In the genomic region with DNA sequence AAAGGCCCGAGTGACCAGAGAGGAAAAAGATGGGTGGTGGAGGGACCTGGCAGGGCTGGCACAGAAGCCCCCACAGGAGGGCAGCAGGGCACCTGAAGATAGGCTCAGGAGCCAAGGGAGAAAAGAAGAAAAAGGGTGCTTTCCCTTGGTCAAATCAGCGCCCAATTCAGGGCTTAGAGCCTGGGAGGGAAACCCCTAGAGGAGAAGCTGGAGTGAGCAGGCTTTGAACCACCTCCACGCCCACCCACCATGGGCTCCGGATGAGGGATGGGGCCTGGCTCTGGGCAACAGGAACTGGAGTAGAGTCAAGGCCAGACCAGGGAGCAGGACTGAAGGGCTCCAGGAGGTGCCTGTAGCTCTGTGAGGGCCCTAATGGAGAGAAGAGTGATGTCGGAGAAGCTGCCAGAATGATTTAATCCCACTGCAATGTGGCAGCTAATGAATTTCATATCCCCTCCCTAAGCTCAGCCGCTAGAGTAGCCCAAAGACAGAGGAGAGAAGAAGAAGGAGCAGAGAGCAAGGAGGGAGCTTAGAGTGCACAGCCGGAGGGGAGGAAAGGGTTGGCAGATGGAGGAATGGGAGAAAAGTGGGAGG, we compare ENCODE assay signal across 13 cellular contexts. TPM values are rescaled to one million over a fixed set of nuclear protein-coding genes. Genes with fewer than 3 reads are reported as not detected.
DNase-seq lines count a peak whose midpoint lies in the region; ATAC-seq and TF ChIP-seq lines count a peak whose summit lies in the region.
"Had no signal": no experiment of that assay in that cellular context is flagged by ENCODE, and none has a peak within 500 bp of the region (broad histone marks: within the 10 kb centered on the region; RNA-seq: fewer than 3 reads in every experiment).

No MANE protein-coding gene starts in this region.

- peak; percentile 77 for DNase-seq in GM23248
- peak; percentile 63 for DNase-seq in WERI-Rb-1
- DNase-seq in left ventricle myocardium superior = no peak
- no peak for DNase-seq in smooth muscle cell (lab: John Stamatoyannopoulos, UW; ENCODE audit: unreplicated experiment)
- DNase-seq in activated T-cell treated with anti-CD3 and anti-CD28 coated beads, Interleukin-2, amount 50 U/mL, for 48 hours = no peak
- no peak for DNase-seq in DMS53 (lab: John Stamatoyannopoulos, UW)
- DNase-seq: activated gamma-delta T cell, foreskin melanocyte, NCI-H1436 had no signal

- in situ Hi-C loops in GM23248 (cut with MboI) = no loop called here

- intact Hi-C loops in left ventricle myocardium superior (cut with micrococcal nuclease) = no loop called here

- no peaks in the 10 kb centered on the region for H3K9me2 ChIP-seq in GM23248 (ENCODE audit: insufficient read depth)

- no peaks in the 10 kb centered on the region for H3K79me2 ChIP-seq in GM23248 (ENCODE audit: insufficient read depth)
- H3K79me2 ChIP-seq in smooth muscle cell (ENCODE audit: low read depth) = no peaks in the 10 kb centered on the region

- H4K20me1 ChIP-seq in GM23248 (ENCODE audit: insufficient read depth) = no peaks in the 10 kb centered on the region
- H4K20me1 ChIP-seq in smooth muscle cell (ENCODE audit: low read depth) = no peaks in the 10 kb centered on the region

- no peaks in the 10 kb centered on the region for H3K9me3 ChIP-seq in GM23248 (ENCODE audit: low read depth)
- H3K9me3 ChIP-seq in WERI-Rb-1 (ENCODE audit: severe bottlenecking) = no peaks in the 10 kb centered on the region
- H3K9me3 ChIP-seq in smooth muscle cell (replicated peaks; ENCODE audit: low read depth) = no peaks in the 10 kb centered on the region
- H3K9me3 ChIP-seq: neutrophil had no signal

- peaks cover 43% of the 10 kb centered on the region for H3K4me1 ChIP-seq in GM23248 (ENCODE audit: insufficient read depth)
- peaks cover 8% of the 10 kb centered on the region for H3K4me1 ChIP-seq in smooth muscle cell (ENCODE audit: low read depth)

- H3K9ac ChIP-seq in GM23248 (peak overlapping the region; percentile 68), smooth muscle cell (ENCODE audit: low read depth) (peak overlapping the region; percentile 37)

- H3K36me3 ChIP-seq in GM23248 (ENCODE audit: low read depth) (no peaks in the 10 kb centered on the region), WERI-Rb-1 (no peaks in the 10 kb centered on the region), smooth muscle cell (ENCODE audit: low read depth) (no peaks in the 10 kb centered on the region)
- H3K36me3 ChIP-seq: neutrophil had no signal

- peak; percentile 58 for ATAC-seq in left ventricle myocardium superior
- ATAC-seq in GM21717 (IDR thresholded peaks at IDR 0.05; ENCODE audit: unreplicated experiment) = no peak
- no peak for ATAC-seq in HG03354 (IDR thresholded peaks at IDR 0.05; ENCODE audit: poor library complexity, severe bottlenecking, unreplicated experiment)

- peak overlapping the region; percentile 47 for H3K4me2 ChIP-seq in GM23248 (ENCODE audit: unreplicated experiment)
- H3K4me2 ChIP-seq in smooth muscle cell = peak overlapping the region; percentile 54

- H2AFZ ChIP-seq in GM23248 (peak overlapping the region; percentile 81), smooth muscle cell (ENCODE audit: low read depth) (peak overlapping the region; percentile 30)

- H3F3A ChIP-seq in GM23248 (ENCODE audit: insufficient read depth) (peaks cover 32% of the 10 kb centered on the region; the same call in 1 of the 2 replicates), smooth muscle cell (ENCODE audit: low read depth) (peaks cover 12% of the 10 kb centered on the region)

- H3K4me3 ChIP-seq in GM23248 (peak overlapping the region; percentile 25), WERI-Rb-1 (ENCODE audit: low read depth, low read length) (no peak overlapping the region), smooth muscle cell (no peak overlapping the region)

- TF ChIP-seq CTCF in WERI-Rb-1 (IDR thresholded peaks at IDR 0.05; ENCODE audit: low read depth, low read length) = peak; percentile 6; the same call in 1 of the 2 replicates
- TF ChIP-seq CTCF in smooth muscle cell (IDR thresholded peaks at IDR 0.05; ENCODE audit: borderline replicate concordance, insufficient read depth, poor library complexity, severe bottlenecking) = no peak

- WGBS in GM23248 (ENCODE audit: low coverage in 1 of 2, low lambda C conversion rate in 2 of 2, missing lambda C conversion rate in 2 of 2), 2 experiments = 12 to 15% methylated on average over 7 of the region's 7 CpGs
- 44% methylated on average over 7 of the region's 7 CpGs for WGBS in smooth muscle cell (ENCODE audit: low lambda C conversion rate)

- H3K27me3 ChIP-seq in GM23248 (replicated peaks; ENCODE audit: insufficient read depth) (no peaks in the 10 kb centered on the region), WERI-Rb-1 (ENCODE audit: insufficient read depth, low read depth, severe bottlenecking) (no peaks in the 10 kb centered on the region), smooth muscle cell (ENCODE audit: low read depth) (no peaks in the 10 kb centered on the region)

- H3K27ac ChIP-seq in GM23248 (peak overlapping the region; percentile 91), WERI-Rb-1 (peak overlapping the region; percentile 0; the same call in 1 of the 2 replicates), smooth muscle cell (ENCODE audit: low read depth) (peak overlapping the region; percentile 91)
- H3K27ac ChIP-seq: neutrophil had no signal

RNA-seq across cellular contexts. Expression of a gene that starts 12.0 kb away (rescaled TPM):
- total RNA-seq in GM23248 (2014; rRNA removed; shearing (Covaris generic)) = under 0.01 and 0.32 TPM in 2 replicates
- polyA plus RNA-seq in GM23248 (2016; fragmentation: Nextera tagmentation; extraction: Ambion mirVana) (1.6 and 1.7 TPM in 2 replicates), smooth muscle cell (1.6 and 2.1 TPM in 2 replicates)
- total RNA-seq in left ventricle myocardium superior (22.5 TPM), smooth muscle cell (0.04 and 0.31 TPM in 2 replicates)
- total RNA-seq: T-helper 1 cell treated with Interleukin-12 subunit alpha and Interleukin-12 subunit beta and Interleukin-4 antibody, amounts not matched to agents 30 ng/mL and 1 ng/mL, for 36 hours had no signal

RNA-seq across cellular contexts. Expression of a gene that starts 30.4 kb away (rescaled TPM):
- not detected in 2 replicates for total RNA-seq in GM23248 (2014; rRNA removed; shearing (Covaris generic))
- polyA plus RNA-seq in GM23248 (2016; fragmentation: Nextera tagmentation; extraction: Ambion mirVana) (not detected in 2 replicates), smooth muscle cell (0.46 TPM in 1 of 2 replicates, not detected in the other)
- total RNA-seq in left ventricle myocardium superior (not detected), smooth muscle cell (not detected in 2 replicates)
- total RNA-seq: T-helper 1 cell treated with Interleukin-12 subunit alpha and Interleukin-12 subunit beta and Interleukin-4 antibody, amounts not matched to agents 30 ng/mL and 1 ng/mL, for 36 hours had no signal

Comparison
In these comparisons a context has a peak if more than half of its experiments do, and no peak if none do; other contexts are left out.
1. DNase-seq: peak in GM23248 (single experiment) and WERI-Rb-1 (single experiment); none in left ventricle myocardium superior (single experiment), smooth muscle cell (single experiment), activated T-cell treated with anti-CD3 and anti-CD28 coated beads, Interleukin-2, amount 50 U/mL, for 48 hours (0 of 2) and DMS53 (single experiment).
2. H3K27ac ChIP-seq: peak in every context shown above with its lines; median percentile 91 in GM23248; 91 in smooth muscle cell; 0 in WERI-Rb-1.
3. RNA of a gene that starts 12.0 kb away (total RNA-seq): 22.5 TPM in left ventricle myocardium superior (single experiment); under 0.01 to 0.32 TPM in GM23248 and 0.04 to 0.31 TPM in smooth muscle cell; every median in the first group is over 10 times any median in the second.